ENCODE assay signal across 16 cellular contexts in the genomic region with DNA sequence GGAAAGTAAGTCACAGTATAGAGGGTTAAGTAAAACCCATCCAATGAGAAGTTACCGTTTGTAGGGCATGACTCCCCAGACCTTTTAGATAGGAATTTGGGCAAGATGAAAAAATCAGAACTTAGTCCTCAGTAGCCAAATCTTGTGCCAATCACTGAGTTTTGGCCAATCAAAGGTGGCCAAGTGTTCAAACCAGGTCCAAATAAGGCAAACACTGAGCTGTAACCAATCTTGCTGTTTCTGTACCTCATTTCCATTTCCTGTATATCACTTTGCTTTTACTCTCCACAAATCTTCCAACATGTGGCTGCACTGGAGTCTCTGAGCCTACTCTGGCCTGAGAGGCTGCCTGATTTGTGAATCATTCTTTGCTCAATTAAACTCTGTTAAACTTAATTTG.
DNase-seq lines count a peak whose midpoint lies in the region; ATAC-seq and TF ChIP-seq lines count a peak whose summit lies in the region.
"Had no signal": no experiment of that assay in that cellular context is flagged by ENCODE, and none has a peak within 500 bp of the region (broad histone marks: within the 10 kb centered on the region; RNA-seq: fewer than 3 reads in every experiment).

No MANE protein-coding gene starts in this region.

- no peak overlapping the region for H3K27ac ChIP-seq in neural progenitor cell
- no peak overlapping the region for H3K27ac ChIP-seq in prostate gland
- H3K27ac ChIP-seq: VCaP had no signal

- H3K4me3 ChIP-seq in MG63 (no peak overlapping the region), neural progenitor cell (no peak overlapping the region), prostate gland (no peak overlapping the region)

- WGBS in prostate gland: 79% methylated on average over 1 of the region's 1 CpG

- H3K9me3 Mint-ChIP-seq in dendritic cell treated with granulocyte-macrophage colony-stimulating factor and Interleukin-4, amounts not matched to agents 40 ng/mL and 50 ng/mL, for 4 days: peaks cover 7% of the 10 kb centered on the region
- no peaks in the 10 kb centered on the region for H3K9me3 Mint-ChIP-seq in neural progenitor cell

- H2AFZ ChIP-seq in neural progenitor cell (replicated peaks): peak overlapping the region; percentile 19

- H3K27me3 Mint-ChIP-seq in dendritic cell treated with granulocyte-macrophage colony-stimulating factor and Interleukin-4, amounts not matched to agents 40 ng/mL and 50 ng/mL, for 4 days: no peaks in the 10 kb centered on the region
- no peaks in the 10 kb centered on the region for H3K27me3 Mint-ChIP-seq in neural progenitor cell (ENCODE audit: insufficient read depth, low read depth)

- peak overlapping the region; percentile 37 for H3K27ac Mint-ChIP-seq in dendritic cell treated with granulocyte-macrophage colony-stimulating factor and Interleukin-4, amounts not matched to agents 40 ng/mL and 50 ng/mL, for 4 days
- H3K27ac Mint-ChIP-seq in neural progenitor cell: no peak overlapping the region
- H3K27ac Mint-ChIP-seq: nephron progenitor cell had no signal

- TF ChIP-seq CTCF in neural progenitor cell (IDR thresholded peaks at IDR 0.05): no peak
- no peak for TF ChIP-seq CTCF in GM13977 (IDR thresholded peaks at IDR 0.05; ENCODE audit: extremely low read depth, insufficient read depth, missing control alignments)
- TF ChIP-seq CTCF in prostate gland (IDR thresholded peaks at IDR 0.05): no peak

- H3K4me1 ChIP-seq in neural progenitor cell: peaks cover 1% of the 10 kb centered on the region
- H3K4me1 ChIP-seq in prostate gland (replicated peaks): peaks cover 2% of the 10 kb centered on the region

- ATAC-seq in HG02885 (IDR thresholded peaks at IDR 0.05; ENCODE audit: poor library complexity, unreplicated experiment) (no peak), Right ventricle myocardium inferior (no peak)

- H3K4me2 ChIP-seq in neural progenitor cell: no peak overlapping the region

- H3K36me3 Mint-ChIP-seq in dendritic cell treated with granulocyte-macrophage colony-stimulating factor and Interleukin-4, amounts not matched to agents 40 ng/mL and 50 ng/mL, for 4 days (ENCODE audit: low read depth): no peaks in the 10 kb centered on the region
- H3K36me3 Mint-ChIP-seq in neural progenitor cell: no peaks in the 10 kb centered on the region

- H3K27me3 ChIP-seq in MG63 (no peaks in the 10 kb centered on the region), neural progenitor cell (no peaks in the 10 kb centered on the region), prostate gland (replicated peaks; ENCODE audit: insufficient read depth) (no peaks in the 10 kb centered on the region)

- no peaks in the 10 kb centered on the region for H3K79me2 ChIP-seq in neural progenitor cell (ENCODE audit: low read depth)

- no peak for TF ChIP-seq POLR2A in prostate gland (IDR thresholded peaks at IDR 0.05)

- no peaks in the 10 kb centered on the region for H3K9me3 ChIP-seq in MG63
- H3K9me3 ChIP-seq in neural progenitor cell (ENCODE audit: low read depth): no peaks in the 10 kb centered on the region
- H3K9me3 ChIP-seq in prostate gland: no peaks in the 10 kb centered on the region

- peaks cover 54% of the 10 kb centered on the region for H3K4me1 Mint-ChIP-seq in dendritic cell treated with granulocyte-macrophage colony-stimulating factor and Interleukin-4, amounts not matched to agents 40 ng/mL and 50 ng/mL, for 4 days (ENCODE audit: low read depth)
- H3K4me1 Mint-ChIP-seq in neural progenitor cell: peaks cover 6% of the 10 kb centered on the region

- H3K4me3 Mint-ChIP-seq in dendritic cell treated with granulocyte-macrophage colony-stimulating factor and Interleukin-4, amounts not matched to agents 40 ng/mL and 50 ng/mL, for 4 days: no peak overlapping the region
- H3K4me3 Mint-ChIP-seq in neural progenitor cell: no peak overlapping the region
- H3K4me3 Mint-ChIP-seq: nephron progenitor cell had no signal

- intact Hi-C loops in dendritic cell treated with granulocyte-macrophage colony-stimulating factor and Interleukin-4, amounts not matched to agents 40 ng/mL and 50 ng/mL, for 4 days (cut with micrococcal nuclease): no loop called here
- intact Hi-C loops in Right ventricle myocardium inferior (cut with DNase I) (no loop called here), prostate gland (cut with DNase I) (no loop called here)

- in situ Hi-C loops in GM13977 (cut with MboI; ENCODE audit: low pct_unique_long_range_greater_than_20kb, low sequenced_read_pairs, unreplicated experiment): no loop called here

- no peaks in the 10 kb centered on the region for H3K36me3 ChIP-seq in MG63
- no peaks in the 10 kb centered on the region for H3K36me3 ChIP-seq in neural progenitor cell
- no peaks in the 10 kb centered on the region for H3K36me3 ChIP-seq in prostate gland

- H3F3A ChIP-seq in neural progenitor cell (ENCODE audit: low read depth): no peaks in the 10 kb centered on the region

- DNase-seq in GM04503 (ENCODE audit: low read depth) (peak; percentile 27), MG63 (peak; percentile 12), neural progenitor cell (ENCODE audit: low spot score) (no peak), GM13977 (ENCODE audit: low spot score) (no peak), Right ventricle myocardium inferior (ENCODE audit: missing footprints) (no peak), prostate gland (ENCODE audit: low spot score) (no peak)
- DNase-seq: activated gamma-delta T cell, head of caudate nucleus, mammary epithelial cell, NCI-H1092 treated with DMSO at 0.1 percent for 48 hours, NCI-H69, nephron progenitor cell, retina had no signal

- no peak overlapping the region for H3K9ac ChIP-seq in neural progenitor cell

- no peaks in the 10 kb centered on the region for H4K20me1 ChIP-seq in neural progenitor cell (ENCODE audit: low read depth)

Comparison
In these comparisons a context has a peak if more than half of its experiments do, and no peak if none do; other contexts are left out.
1. DNase-seq: peak in GM04503 (single experiment) and MG63 (single experiment); none in neural progenitor cell (single experiment), GM13977 (single experiment), Right ventricle myocardium inferior (single experiment) and prostate gland (single experiment).